In genomic region chr2:126878601-126879000, GRCh38 we compare ENCODE assay signal across 23 cellular contexts. TPM values are rescaled to one million over a fixed set of nuclear protein-coding genes. Genes with fewer than 3 reads are reported as not detected.
"Had no signal": no experiment of that assay in that cellular context is flagged by ENCODE, and none has a peak within 500 bp of the region (broad histone marks: within the 10 kb centered on the region; RNA-seq: fewer than 3 reads in every experiment).

No MANE protein-coding gene starts in this region.

- H3K27ac Mint-ChIP-seq: IgD-negative memory B cell had no signal

- H3K36me3 Mint-ChIP-seq: IgD-negative memory B cell had no signal

- H3K4me2 ChIP-seq: KMS-11, SK-N-SH had no signal

- H3K9ac ChIP-seq: KMS-11, SK-N-SH had no signal

- H3K27ac ChIP-seq: HL-60, KMS-11 had no signal

- H3K27me3 Mint-ChIP-seq: IgD-negative memory B cell had no signal

- DNase-seq: Kasumi-1, MM.1S, NCI-H1092 treated with DMSO at 0.1 percent for 48 hours, NCI-H1436, NCI-H187, NCI-H2029, NCI-H2081 treated with DMSO at 0.1 percent for 48 hours, NCI-H2171, NCI-H226, NCI-H446, NCI-H510A, NCI-H524 treated with DMSO at 0.1 percent for 48 hours, NCI-H69, NCI-H774, RPMI8226, SHP77, SK-N-SH had no signal

- H3K4me1 Mint-ChIP-seq: IgD-negative memory B cell had no signal

- H3K4me3 ChIP-seq: K562 had no signal

- ATAC-seq: K562 had no signal

- H3K4me3 Mint-ChIP-seq: IgD-negative memory B cell had no signal

- H3K9me3 ChIP-seq: SK-N-SH had no signal

RNA-seq across cellular contexts. Expression of gene TEX51, which starts 20.1 kb away (rescaled TPM):
- total RNA-seq: K562, M059J, SK-MEL-5 had no signal
- polyA plus RNA-seq: IgD-negative memory B cell, K562, SK-N-SH had no signal
